1 cellular context compared by ENCODE assay signal in the genomic region with DNA sequence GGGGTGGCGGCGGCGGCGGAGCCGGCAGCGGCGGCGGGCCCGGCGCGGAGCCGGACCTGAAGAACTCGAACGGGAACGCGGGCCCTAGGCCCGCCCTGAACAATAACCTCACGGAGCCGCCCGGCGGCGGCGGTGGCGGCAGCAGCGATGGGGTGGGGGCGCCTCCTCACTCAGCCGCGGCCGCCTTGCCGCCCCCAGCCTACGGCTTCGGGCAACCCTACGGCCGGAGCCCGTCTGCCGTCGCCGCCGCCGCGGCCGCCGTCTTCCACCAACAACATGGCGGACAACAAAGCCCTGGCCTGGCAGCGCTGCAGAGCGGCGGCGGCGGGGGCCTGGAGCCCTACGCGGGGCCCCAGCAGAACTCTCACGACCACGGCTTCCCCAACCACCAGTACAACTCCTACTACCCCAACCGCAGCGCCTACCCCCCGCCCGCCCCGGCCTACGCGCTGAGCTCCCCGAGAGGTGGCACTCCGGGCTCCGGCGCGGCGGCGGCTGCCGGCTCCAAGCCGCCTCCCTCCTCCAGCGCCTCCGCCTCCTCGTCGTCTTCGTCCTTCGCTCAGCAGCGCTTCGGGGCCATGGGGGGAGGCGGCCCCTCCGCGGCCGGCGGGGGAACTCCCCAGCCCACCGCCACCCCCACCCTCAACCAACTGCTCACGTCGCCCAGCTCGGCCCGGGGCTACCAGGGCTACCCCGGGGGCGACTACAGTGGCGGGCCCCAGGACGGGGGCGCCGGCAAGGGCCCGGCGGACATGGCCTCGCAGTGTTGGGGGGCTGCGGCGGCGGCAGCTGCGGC.
TF ChIP-seq lines count a peak whose summit lies in the region.

No MANE protein-coding gene starts in this region.

TF ChIP-seq in HepG2, 621 proteins besides CTCF, POLR2A, EP300 and RAD21 (continued from another document and continues in another):
- TF ChIP-seq HDAC1 (CRISPR knock-in tag; IDR thresholded peaks at IDR 0.05) (no peak), ZNF615 (CRISPR knock-in tag; IDR thresholded peaks at IDR 0.05; ENCODE audit: borderline replicate concordance) (no peak), MED13 (CRISPR knock-in tag; IDR thresholded peaks at IDR 0.05) (no peak), HCFC1 (IDR thresholded peaks at IDR 0.05; ENCODE audit: low read depth, low read length) (no peak), ZNF282 (IDR thresholded peaks at IDR 0.05; ENCODE audit: partially characterized antibody) (no peak), TOE1 (CRISPR knock-in tag; IDR thresholded peaks at IDR 0.05) (no peak), KAT8 (CRISPR knock-in tag; IDR thresholded peaks at IDR 0.05) (no peak), ZNF761 (CRISPR knock-in tag; conservative IDR thresholded peaks at IDR 0.05) (no peak), RCOR2 (CRISPR knock-in tag; IDR thresholded peaks at IDR 0.05) (no peak), ZNF780A (CRISPR knock-in tag; IDR thresholded peaks at IDR 0.05) (no peak), ZNF569 (CRISPR knock-in tag; IDR thresholded peaks at IDR 0.05; ENCODE audit: borderline replicate concordance) (no peak), RXRB (CRISPR knock-in tag; IDR thresholded peaks at IDR 0.05; ENCODE audit: borderline replicate concordance) (no peak), HMG20B (CRISPR knock-in tag; conservative IDR thresholded peaks at IDR 0.05) (no peak), NR3C1 (CRISPR knock-in tag; IDR thresholded peaks at IDR 0.05) (no peak), KLF9 (CRISPR knock-in tag; IDR thresholded peaks at IDR 0.05; ENCODE audit: low read depth) (no peak), ATF1 (CRISPR knock-in tag; IDR thresholded peaks at IDR 0.05) (no peak), ZSCAN30 (CRISPR knock-in tag; IDR thresholded peaks at IDR 0.05) (no peak), CHD4 (IDR thresholded peaks at IDR 0.05; ENCODE audit: borderline replicate concordance, low read length) (no peak), NCOR1 (IDR thresholded peaks at IDR 0.05; ENCODE audit: borderline replicate concordance, low read length) (no peak), ATM (IDR thresholded peaks at IDR 0.05; ENCODE audit: borderline replicate concordance) (no peak), ZNF34 (CRISPR knock-in tag; IDR thresholded peaks at IDR 0.05; ENCODE audit: borderline replicate concordance) (no peak), ZBTB20 (CRISPR knock-in tag; IDR thresholded peaks at IDR 0.05; ENCODE audit: borderline replicate concordance, low read depth) (no peak), ASH2L (IDR thresholded peaks at IDR 0.05; ENCODE audit: insufficient read length, low read depth, low read length) (no peak), NFKB2 (CRISPR knock-in tag; IDR thresholded peaks at IDR 0.05; ENCODE audit: borderline replicate concordance) (no peak), ZNF207 (IDR thresholded peaks at IDR 0.05; ENCODE audit: borderline replicate concordance) (no peak), SP5 (CRISPR knock-in tag; IDR thresholded peaks at IDR 0.05; ENCODE audit: borderline replicate concordance, low read depth) (no peak), BCL6 (CRISPR knock-in tag; IDR thresholded peaks at IDR 0.05) (no peak), GLI4 (CRISPR knock-in tag; IDR thresholded peaks at IDR 0.05; ENCODE audit: borderline replicate concordance) (no peak), ZNF329 (CRISPR knock-in tag; IDR thresholded peaks at IDR 0.05; ENCODE audit: low read depth) (no peak), DMAP1 (CRISPR knock-in tag; IDR thresholded peaks at IDR 0.05) (no peak), NR2F2 (IDR thresholded peaks at IDR 0.05; ENCODE audit: borderline replicate concordance, low read depth) (no peak), ZNF292 (CRISPR knock-in tag; IDR thresholded peaks at IDR 0.05; ENCODE audit: borderline replicate concordance, low read depth) (no peak), MYC (CRISPR knock-in tag; IDR thresholded peaks at IDR 0.05; ENCODE audit: borderline replicate concordance) (peak; percentile 53; the same call in 1 of the 2 replicates), FOXC1 (CRISPR knock-in tag; IDR thresholded peaks at IDR 0.05; ENCODE audit: borderline replicate concordance) (no peak), KMT2A (CRISPR knock-in tag; IDR thresholded peaks at IDR 0.05) (no peak), ZKSCAN8 (CRISPR knock-in tag; IDR thresholded peaks at IDR 0.05; ENCODE audit: borderline replicate concordance) (no peak), NFIB (CRISPR knock-in tag; IDR thresholded peaks at IDR 0.05; ENCODE audit: borderline replicate concordance) (no peak), KDM2A (CRISPR knock-in tag; IDR thresholded peaks at IDR 0.05; ENCODE audit: borderline replicate concordance, low read depth) (peak; percentile 60), MYNN (CRISPR knock-in tag; IDR thresholded peaks at IDR 0.05; ENCODE audit: low read depth) (no peak), ZNF234 (CRISPR knock-in tag; conservative IDR thresholded peaks at IDR 0.05) (0 out of 2 replicates have a peak, but pooled peaks have one; percentile 33), ZNF12 (CRISPR knock-in tag; IDR thresholded peaks at IDR 0.05) (no peak), ZNF121 (CRISPR knock-in tag; IDR thresholded peaks at IDR 0.05) (no peak), HNRNPK (IDR thresholded peaks at IDR 0.05; ENCODE audit: low read depth, low read length, poor library complexity, severe bottlenecking) (peak; percentile 51), ZFY (CRISPR knock-in tag; IDR thresholded peaks at IDR 0.05) (peak; percentile 60), HNF4G (IDR thresholded peaks at IDR 0.05; ENCODE audit: borderline replicate concordance, low read depth, low read length) (no peak), HNF4G (CRISPR knock-in tag; IDR thresholded peaks at IDR 0.05; ENCODE audit: borderline replicate concordance, low read depth) (no peak), ZBTB7B (CRISPR knock-in tag; IDR thresholded peaks at IDR 0.05) (no peak), NR2F1 (CRISPR knock-in tag; IDR thresholded peaks at IDR 0.05) (no peak), KDM5B (CRISPR knock-in tag; IDR thresholded peaks at IDR 0.05; ENCODE audit: borderline replicate concordance) (peak; percentile 58; the same call in 1 of the 2 replicates), ZNF317 (CRISPR knock-in tag; IDR thresholded peaks at IDR 0.05) (no peak), ZBTB38 (CRISPR knock-in tag; IDR thresholded peaks at IDR 0.05) (no peak)
- TF ChIP-seq, protein P1, sequence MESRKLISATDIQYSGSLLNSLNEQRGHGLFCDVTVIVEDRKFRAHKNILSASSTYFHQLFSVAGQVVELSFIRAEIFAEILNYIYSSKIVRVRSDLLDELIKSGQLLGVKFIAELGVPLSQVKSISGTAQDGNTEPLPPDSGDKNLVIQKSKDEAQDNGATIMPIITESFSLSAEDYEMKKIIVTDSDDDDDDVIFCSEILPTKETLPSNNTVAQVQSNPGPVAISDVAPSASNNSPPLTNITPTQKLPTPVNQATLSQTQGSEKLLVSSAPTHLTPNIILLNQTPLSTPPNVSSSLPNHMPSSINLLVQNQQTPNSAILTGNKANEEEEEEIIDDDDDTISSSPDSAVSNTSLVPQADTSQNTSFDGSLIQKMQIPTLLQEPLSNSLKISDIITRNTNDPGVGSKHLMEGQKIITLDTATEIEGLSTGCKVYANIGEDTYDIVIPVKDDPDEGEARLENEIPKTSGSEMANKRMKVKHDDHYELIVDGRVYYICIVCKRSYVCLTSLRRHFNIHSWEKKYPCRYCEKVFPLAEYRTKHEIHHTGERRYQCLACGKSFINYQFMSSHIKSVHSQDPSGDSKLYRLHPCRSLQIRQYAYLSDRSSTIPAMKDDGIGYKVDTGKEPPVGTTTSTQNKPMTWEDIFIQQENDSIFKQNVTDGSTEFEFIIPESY (CRISPR knock-in tag; IDR thresholded peaks at IDR 0.05): no peak
- TF ChIP-seq, protein P2, sequence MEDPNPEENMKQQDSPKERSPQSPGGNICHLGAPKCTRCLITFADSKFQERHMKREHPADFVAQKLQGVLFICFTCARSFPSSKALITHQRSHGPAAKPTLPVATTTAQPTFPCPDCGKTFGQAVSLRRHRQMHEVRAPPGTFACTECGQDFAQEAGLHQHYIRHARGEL (CRISPR knock-in tag; IDR thresholded peaks at IDR 0.05): no peak
- TF ChIP-seq, protein P3, sequence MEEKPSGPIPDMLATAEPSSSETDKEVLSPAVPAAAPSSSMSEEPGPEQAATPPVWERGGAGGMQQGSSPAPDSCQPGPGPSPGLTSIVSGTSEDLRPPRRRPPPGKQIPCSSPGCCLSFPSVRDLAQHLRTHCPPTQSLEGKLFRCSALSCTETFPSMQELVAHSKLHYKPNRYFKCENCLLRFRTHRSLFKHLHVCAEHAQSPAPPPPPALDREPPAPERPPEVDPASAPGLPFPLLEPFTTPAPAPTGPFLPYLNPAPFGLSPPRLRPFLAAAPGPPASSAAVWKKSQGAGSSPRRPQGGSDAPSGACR (CRISPR knock-in tag; IDR thresholded peaks at IDR 0.05): no peak
- TF ChIP-seq, protein P4, sequence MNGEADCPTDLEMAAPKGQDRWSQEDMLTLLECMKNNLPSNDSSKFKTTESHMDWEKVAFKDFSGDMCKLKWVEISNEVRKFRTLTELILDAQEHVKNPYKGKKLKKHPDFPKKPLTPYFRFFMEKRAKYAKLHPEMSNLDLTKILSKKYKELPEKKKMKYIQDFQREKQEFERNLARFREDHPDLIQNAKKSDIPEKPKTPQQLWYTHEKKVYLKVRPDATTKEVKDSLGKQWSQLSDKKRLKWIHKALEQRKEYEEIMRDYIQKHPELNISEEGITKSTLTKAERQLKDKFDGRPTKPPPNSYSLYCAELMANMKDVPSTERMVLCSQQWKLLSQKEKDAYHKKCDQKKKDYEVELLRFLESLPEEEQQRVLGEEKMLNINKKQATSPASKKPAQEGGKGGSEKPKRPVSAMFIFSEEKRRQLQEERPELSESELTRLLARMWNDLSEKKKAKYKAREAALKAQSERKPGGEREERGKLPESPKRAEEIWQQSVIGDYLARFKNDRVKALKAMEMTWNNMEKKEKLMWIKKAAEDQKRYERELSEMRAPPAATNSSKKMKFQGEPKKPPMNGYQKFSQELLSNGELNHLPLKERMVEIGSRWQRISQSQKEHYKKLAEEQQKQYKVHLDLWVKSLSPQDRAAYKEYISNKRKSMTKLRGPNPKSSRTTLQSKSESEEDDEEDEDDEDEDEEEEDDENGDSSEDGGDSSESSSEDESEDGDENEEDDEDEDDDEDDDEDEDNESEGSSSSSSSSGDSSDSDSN (CRISPR knock-in tag; IDR thresholded peaks at IDR 0.05): peak; percentile 54; the same call in 1 of the 2 replicates
- TF ChIP-seq, protein P5, sequence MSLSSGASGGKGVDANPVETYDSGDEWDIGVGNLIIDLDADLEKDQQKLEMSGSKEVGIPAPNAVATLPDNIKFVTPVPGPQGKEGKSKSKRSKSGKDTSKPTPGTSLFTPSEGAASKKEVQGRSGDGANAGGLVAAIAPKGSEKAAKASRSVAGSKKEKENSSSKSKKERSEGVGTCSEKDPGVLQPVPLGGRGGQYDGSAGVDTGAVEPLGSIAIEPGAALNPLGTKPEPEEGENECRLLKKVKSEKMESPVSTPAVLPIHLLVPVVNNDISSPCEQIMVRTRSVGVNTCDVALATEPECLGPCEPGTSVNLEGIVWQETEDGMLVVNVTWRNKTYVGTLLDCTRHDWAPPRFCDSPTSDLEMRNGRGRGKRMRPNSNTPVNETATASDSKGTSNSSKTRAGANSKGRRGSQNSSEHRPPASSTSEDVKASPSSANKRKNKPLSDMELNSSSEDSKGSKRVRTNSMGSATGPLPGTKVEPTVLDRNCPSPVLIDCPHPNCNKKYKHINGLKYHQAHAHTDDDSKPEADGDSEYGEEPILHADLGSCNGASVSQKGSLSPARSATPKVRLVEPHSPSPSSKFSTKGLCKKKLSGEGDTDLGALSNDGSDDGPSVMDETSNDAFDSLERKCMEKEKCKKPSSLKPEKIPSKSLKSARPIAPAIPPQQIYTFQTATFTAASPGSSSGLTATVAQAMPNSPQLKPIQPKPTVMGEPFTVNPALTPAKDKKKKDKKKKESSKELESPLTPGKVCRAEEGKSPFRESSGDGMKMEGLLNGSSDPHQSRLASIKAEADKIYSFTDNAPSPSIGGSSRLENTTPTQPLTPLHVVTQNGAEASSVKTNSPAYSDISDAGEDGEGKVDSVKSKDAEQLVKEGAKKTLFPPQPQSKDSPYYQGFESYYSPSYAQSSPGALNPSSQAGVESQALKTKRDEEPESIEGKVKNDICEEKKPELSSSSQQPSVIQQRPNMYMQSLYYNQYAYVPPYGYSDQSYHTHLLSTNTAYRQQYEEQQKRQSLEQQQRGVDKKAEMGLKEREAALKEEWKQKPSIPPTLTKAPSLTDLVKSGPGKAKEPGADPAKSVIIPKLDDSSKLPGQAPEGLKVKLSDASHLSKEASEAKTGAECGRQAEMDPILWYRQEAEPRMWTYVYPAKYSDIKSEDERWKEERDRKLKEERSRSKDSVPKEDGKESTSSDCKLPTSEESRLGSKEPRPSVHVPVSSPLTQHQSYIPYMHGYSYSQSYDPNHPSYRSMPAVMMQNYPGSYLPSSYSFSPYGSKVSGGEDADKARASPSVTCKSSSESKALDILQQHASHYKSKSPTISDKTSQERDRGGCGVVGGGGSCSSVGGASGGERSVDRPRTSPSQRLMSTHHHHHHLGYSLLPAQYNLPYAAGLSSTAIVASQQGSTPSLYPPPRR (CRISPR knock-in tag; IDR thresholded peaks at IDR 0.05; ENCODE audit: borderline replicate concordance): no peak
- TF ChIP-seq, protein P6, sequence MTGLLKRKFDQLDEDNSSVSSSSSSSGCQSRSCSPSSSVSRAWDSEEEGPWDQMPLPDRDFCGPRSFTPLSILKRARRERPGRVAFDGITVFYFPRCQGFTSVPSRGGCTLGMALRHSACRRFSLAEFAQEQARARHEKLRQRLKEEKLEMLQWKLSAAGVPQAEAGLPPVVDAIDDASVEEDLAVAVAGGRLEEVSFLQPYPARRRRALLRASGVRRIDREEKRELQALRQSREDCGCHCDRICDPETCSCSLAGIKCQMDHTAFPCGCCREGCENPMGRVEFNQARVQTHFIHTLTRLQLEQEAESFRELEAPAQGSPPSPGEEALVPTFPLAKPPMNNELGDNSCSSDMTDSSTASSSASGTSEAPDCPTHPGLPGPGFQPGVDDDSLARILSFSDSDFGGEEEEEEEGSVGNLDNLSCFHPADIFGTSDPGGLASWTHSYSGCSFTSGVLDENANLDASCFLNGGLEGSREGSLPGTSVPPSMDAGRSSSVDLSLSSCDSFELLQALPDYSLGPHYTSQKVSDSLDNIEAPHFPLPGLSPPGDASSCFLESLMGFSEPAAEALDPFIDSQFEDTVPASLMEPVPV (CRISPR knock-in tag; IDR thresholded peaks at IDR 0.05): 0 out of 2 replicates have a peak, but pooled peaks have one; percentile 69
- TF ChIP-seq, protein P7, sequence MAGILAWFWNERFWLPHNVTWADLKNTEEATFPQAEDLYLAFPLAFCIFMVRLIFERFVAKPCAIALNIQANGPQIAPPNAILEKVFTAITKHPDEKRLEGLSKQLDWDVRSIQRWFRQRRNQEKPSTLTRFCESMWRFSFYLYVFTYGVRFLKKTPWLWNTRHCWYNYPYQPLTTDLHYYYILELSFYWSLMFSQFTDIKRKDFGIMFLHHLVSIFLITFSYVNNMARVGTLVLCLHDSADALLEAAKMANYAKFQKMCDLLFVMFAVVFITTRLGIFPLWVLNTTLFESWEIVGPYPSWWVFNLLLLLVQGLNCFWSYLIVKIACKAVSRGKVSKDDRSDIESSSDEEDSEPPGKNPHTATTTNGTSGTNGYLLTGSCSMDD (CRISPR knock-in tag; IDR thresholded peaks at IDR 0.05): no peak
- TF ChIP-seq, protein P8, sequence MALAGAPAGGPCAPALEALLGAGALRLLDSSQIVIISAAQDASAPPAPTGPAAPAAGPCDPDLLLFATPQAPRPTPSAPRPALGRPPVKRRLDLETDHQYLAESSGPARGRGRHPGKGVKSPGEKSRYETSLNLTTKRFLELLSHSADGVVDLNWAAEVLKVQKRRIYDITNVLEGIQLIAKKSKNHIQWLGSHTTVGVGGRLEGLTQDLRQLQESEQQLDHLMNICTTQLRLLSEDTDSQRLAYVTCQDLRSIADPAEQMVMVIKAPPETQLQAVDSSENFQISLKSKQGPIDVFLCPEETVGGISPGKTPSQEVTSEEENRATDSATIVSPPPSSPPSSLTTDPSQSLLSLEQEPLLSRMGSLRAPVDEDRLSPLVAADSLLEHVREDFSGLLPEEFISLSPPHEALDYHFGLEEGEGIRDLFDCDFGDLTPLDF (CRISPR knock-in tag; IDR thresholded peaks at IDR 0.05): no peak
